Comparison of ENCODE assay signal across 18 cellular contexts in genomic region chr11:110989734-110990133, GRCh38.
A peak's percentile ranks its signal among the peaks of the same experiment; 100 is the strongest.
DNase-seq lines count a peak whose midpoint lies in the region; ATAC-seq and TF ChIP-seq lines count a peak whose summit lies in the region.
"Had no signal": no experiment of that assay in that cellular context is flagged by ENCODE, and none has a peak within 500 bp of the region (broad histone marks: within the 10 kb centered on the region; RNA-seq: fewer than 3 reads in every experiment).

No MANE protein-coding gene starts in this region.

- intact Hi-C loops in adrenal gland (cut with DNase I) (no loop called here), left lung (cut with DNase I) (no loop called here)

- no peaks in the 10 kb centered on the region for H3K9me3 Mint-ChIP-seq in osteocyte (ENCODE audit: unreplicated experiment)
- H3K9me3 Mint-ChIP-seq: activated T-cell treated with anti-CD3 and anti-CD28 coated beads, Interleukin-2, amount 50 U/mL, for 72 hours; endodermal cell; stimulated activated naive CD8-positive, alpha-beta T cell treated with anti-CD3 and anti-CD28 coated beads, Interleukin-15, Interleukin-2, amounts not matched to agents 100 ng/mL and 50 ng/mL, for 24 hours had no signal

- TF ChIP-seq CTCF in AG10803 (conservative IDR thresholded peaks at IDR 0.05; ENCODE audit: low read length): no peak
- TF ChIP-seq CTCF in adrenal gland (IDR thresholded peaks at IDR 0.05): no peak
- TF ChIP-seq CTCF in left lung (IDR thresholded peaks at IDR 0.05): no peak
- TF ChIP-seq CTCF in osteocyte (IDR thresholded peaks at IDR 0.05): no peak

- ATAC-seq in left lung (peak; percentile 37), HG03432 (IDR thresholded peaks at IDR 0.05; ENCODE audit: unreplicated experiment) (no peak)
- ATAC-seq: activated T-cell treated with anti-CD3 and anti-CD28 coated beads, Interleukin-2, amount 50 U/mL, for 72 hours had no signal

- no peak overlapping the region for H3K27ac Mint-ChIP-seq in osteocyte (ENCODE audit: unreplicated experiment)
- H3K27ac Mint-ChIP-seq: activated T-cell treated with anti-CD3 and anti-CD28 coated beads, Interleukin-2, amount 50 U/mL, for 72 hours; endodermal cell; stimulated activated naive CD8-positive, alpha-beta T cell treated with anti-CD3 and anti-CD28 coated beads, Interleukin-15, Interleukin-2, amounts not matched to agents 100 ng/mL and 50 ng/mL, for 24 hours had no signal

- H3K9me3 ChIP-seq in adrenal gland (replicated peaks in 1 of 3) (no peaks in the 10 kb centered on the region), left lung (no peaks in the 10 kb centered on the region)
- H3K9me3 ChIP-seq: ascending aorta had no signal

- no peaks in the 10 kb centered on the region for H3K4me1 Mint-ChIP-seq in osteocyte (ENCODE audit: unreplicated experiment)

- H3K4me3 ChIP-seq in AG10803 (ENCODE audit: low read length): no peak overlapping the region
- no peak overlapping the region for H3K4me3 ChIP-seq in adrenal gland
- H3K4me3 ChIP-seq in left lung: no peak overlapping the region
- H3K4me3 ChIP-seq: ascending aorta had no signal

- H3K36me3 ChIP-seq in adrenal gland (replicated peaks in 1 of 2) (no peaks in the 10 kb centered on the region), left lung (no peaks in the 10 kb centered on the region)
- H3K36me3 ChIP-seq: ascending aorta had no signal

- TF ChIP-seq POLR2A in adrenal gland (IDR thresholded peaks at IDR 0.05): no peak

- H3K4me1 ChIP-seq in adrenal gland (replicated peaks in 1 of 2) (no peaks in the 10 kb centered on the region), left lung (no peaks in the 10 kb centered on the region)
- H3K4me1 ChIP-seq: ascending aorta had no signal

- H3K27me3 ChIP-seq in adrenal gland: no peaks in the 10 kb centered on the region
- H3K27me3 ChIP-seq in left lung: no peaks in the 10 kb centered on the region
- H3K27me3 ChIP-seq: ascending aorta had no signal

- no peak overlapping the region for H3K27ac ChIP-seq in adrenal gland
- no peak overlapping the region for H3K27ac ChIP-seq in left lung
- H3K27ac ChIP-seq: ascending aorta, C4-2B had no signal

- DNase-seq in AG10803 (ENCODE audit: low read depth) (peak; percentile 87), LHCN-M2 (ENCODE audit: low read depth) (peak; percentile 79), adrenal gland (peak in 5 of 7 donors; percentile 16 to 65 (median 49)), left lung (no peak), NK-92 (lab: John Stamatoyannopoulos, UW; ENCODE audit: unreplicated experiment) (no peak), T-helper 1 cell (no peak), osteocyte (ENCODE audit: extremely low spot score, unreplicated experiment) (no peak)
- DNase-seq: activated CD4-positive, CD25-positive, alpha-beta regulatory T cell treated with anti-CD3 and anti-CD28 coated beads, Interleukin-2, amount 50 U/mL, for 72 hours; activated T-cell treated with anti-CD3 and anti-CD28 coated beads, Interleukin-2, amount 50 U/mL, for 72 hours; endodermal cell; midbrain; NCI-H510A treated with DMSO at 0.1 percent for 48 hours; stimulated activated CD4-positive, alpha-beta T cell treated with anti-CD3 and anti-CD28 coated beads, Interleukin-4, amount 100 ng/mL, for 4 hours; SW 1271 had no signal

- H3K27me3 Mint-ChIP-seq in osteocyte (ENCODE audit: unreplicated experiment): peaks cover 16% of the 10 kb centered on the region
- H3K27me3 Mint-ChIP-seq: stimulated activated naive CD8-positive, alpha-beta T cell treated with anti-CD3 and anti-CD28 coated beads, Interleukin-15, Interleukin-2, amounts not matched to agents 100 ng/mL and 50 ng/mL, for 24 hours had no signal

- H3K4me3 Mint-ChIP-seq in osteocyte (ENCODE audit: unreplicated experiment): no peak overlapping the region
- H3K4me3 Mint-ChIP-seq: activated T-cell treated with anti-CD3 and anti-CD28 coated beads, Interleukin-2, amount 50 U/mL, for 72 hours; endodermal cell; stimulated activated naive CD8-positive, alpha-beta T cell treated with anti-CD3 and anti-CD28 coated beads, Interleukin-15, Interleukin-2, amounts not matched to agents 100 ng/mL and 50 ng/mL, for 24 hours had no signal

- no peaks in the 10 kb centered on the region for H3K36me3 Mint-ChIP-seq in osteocyte (ENCODE audit: unreplicated experiment)

Comparison
In these comparisons a context has a peak if more than half of its experiments do, and no peak if none do; other contexts are left out.
1. DNase-seq: peak in AG10803 (single experiment), LHCN-M2 (single experiment) and adrenal gland (5 of 7); none in left lung (0 of 2), NK-92 (single experiment), T-helper 1 cell (0 of 5) and osteocyte (single experiment).